Comparison of ENCODE assay signal across 11 cellular contexts in genomic region chr2:10028407-10028987, GRCh38. TPM values are rescaled to one million over a fixed set of nuclear protein-coding genes. Genes with fewer than 3 reads are reported as not detected.
DNase-seq lines count a peak whose midpoint lies in the region; ATAC-seq and TF ChIP-seq lines count a peak whose summit lies in the region.
"Had no signal": no experiment of that assay in that cellular context is flagged by ENCODE, and none has a peak within 500 bp of the region (broad histone marks: within the 10 kb centered on the region; RNA-seq: fewer than 3 reads in every experiment).

No MANE protein-coding gene starts in this region.

- no peak for TF ChIP-seq EP300 in stomach (IDR thresholded peaks at IDR 0.05)

- POLR2A ChIA-PET in A673 (lab: Charles Lee; ENCODE audit: low non-redundant PET) = no interaction called here

- peaks cover 8% of the 10 kb centered on the region; the same call in 1 of the 2 replicates for H3K4me1 ChIP-seq in SJCRH30
- H3K4me1 ChIP-seq in right cardiac atrium (ENCODE audit: control insufficient read depth, insufficient read depth, low read length) = peaks cover 9% of the 10 kb centered on the region
- peaks cover 0 to 21% (median 14%) of the 10 kb centered on the region in 4 donors for H3K4me1 ChIP-seq in stomach
- no peaks in the 10 kb centered on the region for H3K4me1 ChIP-seq in ascending aorta
- peaks cover 11% of the 10 kb centered on the region for H3K4me1 ChIP-seq in A673 (ENCODE audit: insufficient read depth, low read length, poor library complexity, severe bottlenecking)
- H3K4me1 ChIP-seq: A549, adrenal gland had no signal

- CTCF ChIA-PET in A673 (lab: Charles Lee) = interaction anchor here (0.7 to 1.7 kb wide), 2 partner anchors 44 to 258 kb away, joined by 3 to 12 read pairs; no protein-coding TSS in a partner anchor

- peak overlapping the region; percentile 71 for H3K27ac Mint-ChIP-seq in T-helper 2 cell treated with Interferon-gamma antibody and Interleukin-4, amounts not matched to agents 5 μg/mL and 100 μg/mL, for 36 hours

- H3K36me3 Mint-ChIP-seq in T-helper 2 cell treated with Interferon-gamma antibody and Interleukin-4, amounts not matched to agents 5 μg/mL and 100 μg/mL, for 36 hours (ENCODE audit: low read depth) = no peaks in the 10 kb centered on the region

- DNase-seq in T-helper 2 cell treated with Interferon-gamma antibody and Interleukin-4, amounts not matched to agents 5 μg/mL and 100 μg/mL, for 36 hours (ENCODE audit: low spot score) = no peak
- DNase-seq in T-helper 2 cell (no peak), SJCRH30 (peak; percentile 58 to 68), right cardiac atrium (peak; percentile 16 to 54 (median 53)), stomach (no peak), ascending aorta (ENCODE audit: low spot score in 2 of 2) (no peak), GOT3 (lab: John Stamatoyannopoulos, UW) (no peak), A673 (ENCODE audit: low spot score) (no peak)

- H3K27me3 Mint-ChIP-seq in T-helper 2 cell treated with Interferon-gamma antibody and Interleukin-4, amounts not matched to agents 5 μg/mL and 100 μg/mL, for 36 hours (ENCODE audit: low read depth) = peaks cover 4% of the 10 kb centered on the region

- no TSS peak for BruUV-seq in A673 (replicated peaks; lab: Mats Ljungman, UMichigan)

- TF ChIP-seq CTCF in stomach (IDR thresholded peaks at IDR 0.05) = no peak
- no peak for TF ChIP-seq CTCF in ascending aorta (IDR thresholded peaks at IDR 0.05)
- TF ChIP-seq CTCF in A673 (conservative IDR thresholded peaks at IDR 0.05; ENCODE audit: low read depth, low read length) = no peak

- H3K36me3 ChIP-seq in SJCRH30 (no peaks in the 10 kb centered on the region), stomach (no peaks in the 10 kb centered on the region), ascending aorta (no peaks in the 10 kb centered on the region), A673 (ENCODE audit: insufficient read depth, low read length, poor library complexity, severe bottlenecking) (no peaks in the 10 kb centered on the region)
- H3K36me3 ChIP-seq: adrenal gland, tibial nerve had no signal

- no peaks in the 10 kb centered on the region for H3K9me3 Mint-ChIP-seq in T-helper 2 cell treated with Interferon-gamma antibody and Interleukin-4, amounts not matched to agents 5 μg/mL and 100 μg/mL, for 36 hours

- peak; percentile 3 to 4 for ATAC-seq in right cardiac atrium

- intact Hi-C loops in right cardiac atrium (cut with DNase I) (no loop called here), stomach (cut with DNase I; ENCODE audit: low total_unique reads) (no loop called here), ascending aorta (cut with DNase I) (no loop called here), A673 (cut with micrococcal nuclease; ENCODE audit: unreplicated experiment) (loop anchor here (5.0 kb wide), 1 partner anchor 36 kb away; no protein-coding TSS in a partner anchor)

- H3K9me3 ChIP-seq in SJCRH30 (replicated peaks) (no peaks in the 10 kb centered on the region), right cardiac atrium (ENCODE audit: control insufficient read depth, low read length) (no peaks in the 10 kb centered on the region), stomach (no peaks in the 10 kb centered on the region), ascending aorta (no peaks in the 10 kb centered on the region), A673 (ENCODE audit: low read depth, low read length, poor library complexity, severe bottlenecking) (no peaks in the 10 kb centered on the region)
- H3K9me3 ChIP-seq: A549, adrenal gland, tibial nerve had no signal

- H3K27ac ChIP-seq in SJCRH30 (peak overlapping the region; percentile 38), right cardiac atrium (ENCODE audit: low read length) (peak overlapping the region; percentile 38), stomach (peak overlapping the region in 3 of 5 donors; percentile 55 to 61 (median 61)), ascending aorta (peak overlapping the region in 1 of 2 donors; percentile 15), A673 (ENCODE audit: low read depth, low read length, poor library complexity, severe bottlenecking) (no peak overlapping the region)
- H3K27ac ChIP-seq: A549 had no signal

- whole genome bisulfite sequencing in right cardiac atrium = 81% methylated on average over 16 of the region's 16 CpGs
- 85 to 92% (median 88%) methylated on average over 16 of the region's 16 CpGs for WGBS in stomach, 5 donors

- peaks cover 16% of the 10 kb centered on the region for H3K4me1 Mint-ChIP-seq in T-helper 2 cell treated with Interferon-gamma antibody and Interleukin-4, amounts not matched to agents 5 μg/mL and 100 μg/mL, for 36 hours (ENCODE audit: low read depth)

- H3K27me3 ChIP-seq in SJCRH30 (no peaks in the 10 kb centered on the region), right cardiac atrium (ENCODE audit: control insufficient read depth, insufficient read depth) (no peaks in the 10 kb centered on the region), stomach (no peaks in the 10 kb centered on the region), ascending aorta (no peaks in the 10 kb centered on the region), A673 (replicated peaks; ENCODE audit: insufficient read depth, low read depth, low read length, poor library complexity) (no peaks in the 10 kb centered on the region)
- H3K27me3 ChIP-seq: adrenal gland, tibial nerve had no signal

- no peak for TF ChIP-seq POLR2A in stomach (IDR thresholded peaks at IDR 0.05)

- peak overlapping the region; percentile 46 for H3K4me3 ChIP-seq in SJCRH30
- H3K4me3 ChIP-seq in right cardiac atrium (ENCODE audit: low read length) = no peak overlapping the region
- H3K4me3 ChIP-seq in stomach = no peak overlapping the region
- H3K4me3 ChIP-seq in ascending aorta = no peak overlapping the region
- no peak overlapping the region for H3K4me3 ChIP-seq in A673 (ENCODE audit: low read depth, low read length, poor library complexity, severe bottlenecking)
- H3K4me3 ChIP-seq: A549, adrenal gland had no signal

- no peak overlapping the region for H3K4me3 Mint-ChIP-seq in T-helper 2 cell treated with Interferon-gamma antibody and Interleukin-4, amounts not matched to agents 5 μg/mL and 100 μg/mL, for 36 hours

RNA-seq across cellular contexts. Expression of gene KLF11, which starts 14.9 kb away (rescaled TPM):
- total RNA-seq in SJCRH30 (2014; rRNA removed; shearing (Covaris generic)) = 0.04 and 0.10 TPM in 2 replicates
- total RNA-seq in right cardiac atrium = 10 to 100 TPM; 24.0 to 42.4 (median 26.2) TPM
- polyA plus RNA-seq in right cardiac atrium = 9.8 TPM
- total RNA-seq in stomach = 10 to 100 TPM in 3 of 5 donors, 1 to 10 TPM in 2; 4.1 to 21.6 (median 17.1) TPM
- 10 to 100 TPM in 1 of 3 donors, 1 to 10 TPM in 2; 4.2 to 19.6 (median 7.0) TPM for polyA plus RNA-seq in stomach
- 37.6 TPM for total RNA-seq in ascending aorta
- 2.8 and 3.0 TPM in 2 replicates for total RNA-seq in A673 (2021)

RNA-seq across cellular contexts. Expression of gene CYS1, which starts 51.7 kb away (rescaled TPM):
- total RNA-seq in SJCRH30 (2014; rRNA removed; shearing (Covaris generic)) = not detected in 2 replicates
- total RNA-seq in right cardiac atrium (10 to 100 TPM in 1 of 4 donors, 1 to 10 TPM in 3; 4.9 to 13.3 (median 7.2) TPM), stomach (10 to 100 TPM in 2 of 5 donors, 1 to 10 TPM in 2, not detected in 1; 3.5 to 33.8 (median 9.1) TPM), ascending aorta (13.8 TPM), A673 (2021) (not detected in 2 replicates)
- polyA plus RNA-seq in right cardiac atrium (6.7 TPM), stomach (1 to 10 TPM; 1.1 to 5.8 (median 2.4) TPM)

Comparison
In these comparisons a context has a peak if more than half of its experiments do, and no peak if none do; other contexts are left out.
1. DNase-seq: peak in SJCRH30 (2 of 2) and right cardiac atrium (3 of 3); none in T-helper 2 cell treated with Interferon-gamma antibody and Interleukin-4, amounts not matched to agents 5 μg/mL and 100 μg/mL, for 36 hours (single experiment), T-helper 2 cell (0 of 5), stomach (single experiment), ascending aorta (0 of 2), GOT3 (single experiment) and A673 (single experiment).